Comparison of ENCODE assay signal across 6 cellular contexts in the genomic region with DNA sequence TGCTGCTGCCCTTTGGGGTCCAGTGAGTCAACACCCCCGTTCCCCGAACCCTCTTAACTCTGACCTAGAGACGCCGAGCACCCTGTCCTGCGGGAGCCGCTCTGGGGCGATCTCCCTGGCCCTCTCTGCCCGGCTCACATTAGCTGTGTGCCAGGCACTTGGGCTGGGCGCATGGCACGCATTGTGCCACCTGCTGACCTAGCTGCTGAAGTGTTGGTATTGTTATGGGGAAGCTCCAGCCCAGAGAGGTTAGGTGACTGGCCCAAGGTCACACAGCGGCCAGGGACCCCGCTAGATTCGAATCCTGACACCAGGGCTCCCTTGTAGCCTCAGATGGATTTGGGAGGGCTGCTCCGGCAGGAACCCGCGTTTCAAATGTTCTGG. TPM values are rescaled to one million over a fixed set of nuclear protein-coding genes. Genes with fewer than 3 reads are reported as not detected.
DNase-seq lines count a peak whose midpoint lies in the region; ATAC-seq, FAIRE-seq and TF ChIP-seq lines count a peak whose summit lies in the region.

No MANE protein-coding gene starts in this region.

- no peak overlapping the region for H4K91ac ChIP-seq in H9 (ENCODE audit: insufficient read length, low read depth, low read length)

- no peak overlapping the region for H3T11ph ChIP-seq in H9 (ENCODE audit: low read length)

- no peak overlapping the region for H2BK5ac ChIP-seq in H9 (ENCODE audit: insufficient read length, low read length)

- no CpG with 5 or more reads among the region's 16 CpGs for WGBS in H9 (ENCODE audit: extremely low coverage, insufficient read length, low lambda C conversion rate)

- no peak overlapping the region for H2AFZ ChIP-seq in H9 (ENCODE audit: low read length)

- no peak overlapping the region for H2BK15ac ChIP-seq in H9 (ENCODE audit: low read depth, low read length)

- H3K79me1 ChIP-seq in H9 (ENCODE audit: insufficient read depth, low read depth, low read length, poor library complexity, severe bottlenecking) = no peaks in the 10 kb centered on the region

- H3K4ac ChIP-seq in H9 (ENCODE audit: low read depth, low read length) = no peak overlapping the region

- no peak overlapping the region for H3K56ac ChIP-seq in H9 (ENCODE audit: insufficient read length, low read depth, low read length)

- H3K79me2 ChIP-seq in H9 (ENCODE audit: insufficient read depth, low read length) = no peaks in the 10 kb centered on the region

- H3K27me3 ChIP-seq in H9 (ENCODE audit: insufficient read depth, low read length) (no peaks in the 10 kb centered on the region), muscle layer of duodenum (ENCODE audit: low read depth, low read length) (no peaks in the 10 kb centered on the region)

- DNase-seq in H9 (no peak), D721Med (ENCODE audit: insufficient read length, low spot score) (no peak), 8988T (no peak)

- no peaks in the 10 kb centered on the region for H3K9me3 ChIP-seq in H9 (ENCODE audit: control insufficient read depth, low read depth, low read length)
- no peaks in the 10 kb centered on the region for H3K9me3 ChIP-seq in muscle layer of duodenum (ENCODE audit: control insufficient read depth in 1 of 2, low read length in 2 of 2)

- H3K27ac Mint-ChIP-seq in H9 = no peak overlapping the region

- peaks cover 10% of the 10 kb centered on the region for H3K23me2 ChIP-seq in H9 (ENCODE audit: insufficient read length, low read depth, low read length, poor library complexity, severe bottlenecking)

- H4K20me1 ChIP-seq in H9 (ENCODE audit: control insufficient read depth, insufficient read depth, insufficient read length) = no peaks in the 10 kb centered on the region

- no peak overlapping the region for H4K8ac ChIP-seq in H9 (replicated peaks; ENCODE audit: insufficient read length, low read depth, low read length)

- no peak overlapping the region for H2BK20ac ChIP-seq in H9 (ENCODE audit: low read depth, low read length, poor library complexity, severe bottlenecking)

- H2BK120ac ChIP-seq in H9 (ENCODE audit: low read depth, low read length, poor library complexity, severe bottlenecking) = no peak overlapping the region

- H3K9ac ChIP-seq in H9 (ENCODE audit: extremely low read depth, insufficient read length, low read length) = no peak overlapping the region

- no peaks in the 10 kb centered on the region for H3K36me3 Mint-ChIP-seq in H9 (ENCODE audit: insufficient read depth in 1 of 3, low read depth in 3 of 3)

- H3K4me3 ChIP-seq in muscle layer of duodenum (ENCODE audit: low read depth in 1 of 2, low read length in 2 of 2) = peak overlapping the region; percentile 63 to 82

- H3K18ac ChIP-seq in H9 (ENCODE audit: insufficient read length, low read depth, low read length) = no peak overlapping the region

- H3K27ac ChIP-seq in H9 (ENCODE audit: insufficient read length, low read depth, low read length) (no peak overlapping the region), angular gyrus (ENCODE audit: low read depth, low read length) (peak overlapping the region; percentile 82), muscle layer of duodenum (ENCODE audit: low read length) (peak overlapping the region; percentile 86)

- no peak overlapping the region for H4K5ac ChIP-seq in H9 (ENCODE audit: insufficient read length, low read depth, low read length)

- H3K14ac ChIP-seq in H9 (ENCODE audit: insufficient read depth, low read length) = no peak overlapping the region; the same call in 1 of the 2 replicates

- no peak overlapping the region for H3K23ac ChIP-seq in H9 (ENCODE audit: insufficient read length, low read depth, low read length)

- H2BK12ac ChIP-seq in H9 (ENCODE audit: insufficient read length, low read depth, low read length) = no peak overlapping the region

- H3K4me1 ChIP-seq in H9 (ENCODE audit: insufficient read depth, low read length) = no peaks in the 10 kb centered on the region
- peaks cover 0 to 20% of the 10 kb centered on the region in 2 donors for H3K4me1 ChIP-seq in muscle layer of duodenum (ENCODE audit: control insufficient read depth in 1 of 2, insufficient read depth in 2 of 2, low read length in 2 of 2)

- peaks cover 6% of the 10 kb centered on the region; the same call in 1 of the 2 replicates for H3K27me3 Mint-ChIP-seq in H9 (ENCODE audit: low read depth)

- H3K4me1 Mint-ChIP-seq in H9 = peaks cover 13 to 31% of the 10 kb centered on the region in 2 experiments

- no peaks in the 10 kb centered on the region for H3K9me3 Mint-ChIP-seq in H9

- no peak for FAIRE-seq in D721Med (lab: Jason Lieb, UNC)

- peak overlapping the region; percentile 85 to 92 for H3K4me3 Mint-ChIP-seq in H9

- ATAC-seq in GM19463 (IDR thresholded peaks at IDR 0.05; ENCODE audit: unreplicated experiment) = no peak

- no peak overlapping the region for H2AK5ac ChIP-seq in H9 (ENCODE audit: insufficient read length, low read length)

- peaks cover 0 to 5% of the 10 kb centered on the region in 2 donors for H3K36me3 ChIP-seq in muscle layer of duodenum (ENCODE audit: control insufficient read depth in 1 of 2, insufficient read depth in 2 of 2, low read length in 2 of 2)

- H3K4me2 ChIP-seq in H9 (ENCODE audit: insufficient read depth, insufficient read length, low read length) = peak overlapping the region; percentile 43

- TF ChIP-seq CTCF in H9 (conservative IDR thresholded peaks at IDR 0.05) (no peak), D721Med (IDR thresholded peaks at IDR 0.05; ENCODE audit: insufficient read depth, missing control alignments) (no peak)

RNA-seq across cellular contexts. Expression of gene HSD17B1, which starts 1.1 kb away (rescaled TPM):
- 1.3 and 1.5 TPM in 2 replicates for total RNA-seq in H9 (2021)

RNA-seq across cellular contexts. Expression of gene COASY, which starts 8.1 kb away (rescaled TPM):
- total RNA-seq in H9 (2021) = 81.4 and 84.1 TPM in 2 replicates

RNA-seq across cellular contexts. Expression of gene MLX, which starts 13.0 kb away (rescaled TPM):
- total RNA-seq in H9 (2021) = 42.1 and 45.3 TPM in 2 replicates

RNA-seq across cellular contexts. Expression of gene NAGLU, which starts 17.8 kb away (rescaled TPM):
- 20.4 and 23.5 TPM in 2 replicates for total RNA-seq in H9 (2021)

RNA-seq across cellular contexts. Expression of gene PSMC3IP, which starts 23.7 kb away (rescaled TPM):
- total RNA-seq in H9 (2021) = 36.0 and 37.4 TPM in 2 replicates
